ENCODE assay signal across 26 cellular contexts in the genomic region with DNA sequence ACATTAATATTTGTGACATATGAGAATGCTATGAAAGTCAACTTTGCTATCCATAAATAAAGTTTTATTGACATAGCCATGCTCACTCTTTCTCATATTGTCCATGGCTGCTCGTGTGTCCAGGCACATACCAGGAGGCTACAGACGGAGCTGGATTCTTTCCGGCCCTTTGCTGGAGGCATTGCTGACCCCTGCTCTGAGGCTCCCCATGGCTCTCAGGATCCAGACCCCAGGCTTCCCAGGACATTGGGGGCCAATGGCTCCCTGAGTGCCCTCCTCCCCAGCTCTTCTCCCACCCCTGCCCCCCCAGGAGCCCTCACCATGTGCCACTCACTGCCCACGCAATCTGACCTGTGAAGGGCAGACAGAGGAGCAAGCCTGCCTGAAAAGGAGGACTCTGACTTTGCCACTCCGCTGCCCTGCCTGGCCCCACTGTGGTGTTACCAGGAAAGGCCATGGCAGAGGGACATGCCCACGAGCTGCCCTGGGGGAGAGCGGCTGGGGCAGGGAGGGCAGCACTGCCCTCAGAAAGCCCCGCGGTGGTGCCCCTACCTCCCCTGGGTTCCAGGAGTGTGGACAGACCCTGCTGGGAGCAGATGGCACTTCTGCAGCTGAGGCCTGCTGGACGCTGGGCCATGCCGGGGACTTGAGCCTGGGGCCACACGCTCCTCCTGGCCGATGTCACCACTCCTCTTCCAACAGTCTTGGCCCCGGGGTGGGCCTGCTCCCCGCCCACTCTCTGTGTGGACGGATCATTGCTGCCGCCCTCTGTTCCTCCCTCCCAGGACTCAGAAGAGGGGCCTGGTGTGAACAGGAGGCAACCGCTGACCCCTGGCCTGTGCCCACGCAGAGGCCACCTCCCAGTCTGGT.
DNase-seq lines count a peak whose midpoint lies in the region; ATAC-seq and TF ChIP-seq lines count a peak whose summit lies in the region.
"Had no signal": no experiment of that assay in that cellular context is flagged by ENCODE, and none has a peak within 500 bp of the region (broad histone marks: within the 10 kb centered on the region; RNA-seq: fewer than 3 reads in every experiment).

No MANE protein-coding gene starts in this region.

- no peaks in the 10 kb centered on the region for H3K36me3 ChIP-seq in CD4-positive, CD25-positive, alpha-beta regulatory T cell (ENCODE audit: control insufficient read depth, insufficient read depth, low read length)
- no peaks in the 10 kb centered on the region for H3K36me3 ChIP-seq in lower lobe of right lung
- H3K36me3 ChIP-seq: esophagus muscularis mucosa, HAP-1, ovary, thoracic aorta, uterus had no signal

- TF ChIP-seq CTCF in lower lobe of right lung (IDR thresholded peaks at IDR 0.05): no peak

- H3K9me3 ChIP-seq in CD4-positive, CD25-positive, alpha-beta regulatory T cell (ENCODE audit: control insufficient read depth in 2 of 2, low read length in 2 of 2): peaks cover 0 to 4% of the 10 kb centered on the region in 2 experiments
- H3K9me3 ChIP-seq in lower lobe of right lung: peaks cover 9% of the 10 kb centered on the region
- H3K9me3 ChIP-seq: HAP-1, ovary, uterus had no signal

- no peak overlapping the region for H3K27ac Mint-ChIP-seq in activated CD4-positive, alpha-beta T cell treated with anti-CD3 and anti-CD28 coated beads for 36 hours
- H3K27ac Mint-ChIP-seq in activated CD4-positive, alpha-beta T cell treated with anti-CD3 and anti-CD28 coated beads, Interleukin-2, amount 10 ng/mL, durations not matched to agents 7 days and 5 days: no peak overlapping the region
- H3K27ac Mint-ChIP-seq in CD4-positive, CD25-positive, alpha-beta regulatory T cell: peak overlapping the region in 1 of 3 donors; percentile 63
- no peak overlapping the region for H3K27ac Mint-ChIP-seq in activated CD8-positive, alpha-beta T cell treated with anti-CD3 and anti-CD28 coated beads, Interleukin-2, amount 10 ng/mL, durations not matched to agents 7 days and 5 days
- H3K27ac Mint-ChIP-seq in naive thymus-derived CD8-positive, alpha-beta T cell: peak overlapping the region in 6 of 10 donors; percentile 34 to 97 (median 68)

- peaks cover 10% of the 10 kb centered on the region for H3K4me1 ChIP-seq in CD4-positive, CD25-positive, alpha-beta regulatory T cell (ENCODE audit: control insufficient read depth, insufficient read depth, low read length, poor library complexity, severe bottlenecking)
- H3K4me1 ChIP-seq in lower lobe of right lung: no peaks in the 10 kb centered on the region
- H3K4me1 ChIP-seq: HAP-1 had no signal

- ATAC-seq in activated CD4-positive, alpha-beta T cell treated with anti-CD3 and anti-CD28 coated beads for 36 hours: no peak
- no peak for ATAC-seq in CD4-positive, CD25-positive, alpha-beta regulatory T cell (ENCODE audit: low read depth in 2 of 2)
- no peak for ATAC-seq in activated CD8-positive, alpha-beta T cell treated with anti-CD3 and anti-CD28 coated beads, Interleukin-2, amount 10 ng/mL, durations not matched to agents 7 days and 5 days
- no peak for ATAC-seq in naive thymus-derived CD8-positive, alpha-beta T cell
- ATAC-seq in GM21528 (IDR thresholded peaks at IDR 0.05; ENCODE audit: low FRiP score, unreplicated experiment) (no peak), lower lobe of right lung (no peak)
- ATAC-seq: PC-3; SK-N-SH treated with all-trans-retinoic acid at 6 μM for 48 hours; stimulated activated naive CD8-positive, alpha-beta T cell treated with anti-CD3 and anti-CD28 coated beads, Interleukin-15, amount 100 ng/mL, for 72 hours had no signal

- POLR2A ChIA-PET in activated CD4-positive, alpha-beta T cell treated with anti-CD3 and anti-CD28 coated beads for 36 hours (lab: Charles Lee): no interaction called here
- POLR2A ChIA-PET in activated CD4-positive, alpha-beta T cell treated with anti-CD3 and anti-CD28 coated beads, Interleukin-2, amount 10 ng/mL, durations not matched to agents 7 days and 5 days (lab: Charles Lee): no interaction called here
- POLR2A ChIA-PET in activated CD8-positive, alpha-beta T cell treated with anti-CD3 and anti-CD28 coated beads, Interleukin-2, amount 10 ng/mL, durations not matched to agents 7 days and 5 days (lab: Charles Lee): no interaction called here
- POLR2A ChIA-PET in naive thymus-derived CD8-positive, alpha-beta T cell (lab: Charles Lee): no interaction called here

- H3K27me3 ChIP-seq in CD4-positive, CD25-positive, alpha-beta regulatory T cell (ENCODE audit: control insufficient read depth, insufficient read depth, low read length): no peaks in the 10 kb centered on the region
- H3K27me3 ChIP-seq in lower lobe of right lung (ENCODE audit: low read depth): peaks cover 23% of the 10 kb centered on the region
- H3K27me3 ChIP-seq: ovary, uterus had no signal

- DNase-seq in activated CD4-positive, alpha-beta T cell treated with anti-CD3 and anti-CD28 coated beads for 36 hours: peak; percentile 15
- DNase-seq in activated CD4-positive, alpha-beta T cell treated with anti-CD3 and anti-CD28 coated beads, Interleukin-2, amount 10 ng/mL, durations not matched to agents 7 days and 5 days: no peak
- no peak for DNase-seq in CD4-positive, CD25-positive, alpha-beta regulatory T cell
- no peak for DNase-seq in activated CD8-positive, alpha-beta T cell treated with anti-CD3 and anti-CD28 coated beads, Interleukin-2, amount 10 ng/mL, durations not matched to agents 7 days and 5 days
- DNase-seq in naive thymus-derived CD8-positive, alpha-beta T cell: peak in 2 of 10 donors; percentile 13 to 59
- no peak for DNase-seq in NCI-H748 treated with DMSO at 0.1 percent for 48 hours (lab: John Stamatoyannopoulos, UW)
- DNase-seq in lower lobe of right lung: no peak
- DNase-seq: activated CD4-positive, alpha-beta T cell treated with anti-CD3 and anti-CD28 coated beads for 4 hours; activated T-cell treated with anti-CD3 and anti-CD28 coated beads, Interleukin-2, amount 50 U/mL, for 1 hour; dermis blood vessel endothelial cell; DMS53; NCI-H1436; NCI-H2081; NCI-H526; NK-92 treated with Interleukin-12 subunit alpha and Interleukin-12 subunit beta, amount 100 ng/mL, for 24 hours; ovary; PC-3; stimulated activated CD4-positive, alpha-beta T cell treated with anti-CD3 and anti-CD28 coated beads, Interleukin-2, amount 100 ng/mL, for 24 hours; stimulated activated naive CD8-positive, alpha-beta T cell treated with anti-CD3 and anti-CD28 coated beads, Interleukin-15, amount 100 ng/mL, for 72 hours; uterus had no signal

- intact Hi-C loops in activated CD4-positive, alpha-beta T cell treated with anti-CD3 and anti-CD28 coated beads for 36 hours (cut with DNase I, micrococcal nuclease): no loop called here
- intact Hi-C loops in lower lobe of right lung (cut with DNase I): no loop called here

- H3K4me3 Mint-ChIP-seq in activated CD4-positive, alpha-beta T cell treated with anti-CD3 and anti-CD28 coated beads for 36 hours: no peak overlapping the region
- H3K4me3 Mint-ChIP-seq in activated CD4-positive, alpha-beta T cell treated with anti-CD3 and anti-CD28 coated beads, Interleukin-2, amount 10 ng/mL, durations not matched to agents 7 days and 5 days: no peak overlapping the region
- H3K4me3 Mint-ChIP-seq in CD4-positive, CD25-positive, alpha-beta regulatory T cell: peak overlapping the region; percentile 24 to 73 (median 49)
- H3K4me3 Mint-ChIP-seq in activated CD8-positive, alpha-beta T cell treated with anti-CD3 and anti-CD28 coated beads, Interleukin-2, amount 10 ng/mL, durations not matched to agents 7 days and 5 days: peak overlapping the region; percentile 22
- H3K4me3 Mint-ChIP-seq in naive thymus-derived CD8-positive, alpha-beta T cell: peak overlapping the region in 8 of 10 donors; percentile 4 to 91 (median 37)

- no peaks in the 10 kb centered on the region for H3K36me3 Mint-ChIP-seq in activated CD4-positive, alpha-beta T cell treated with anti-CD3 and anti-CD28 coated beads for 36 hours (ENCODE audit: low read depth)
- no peaks in the 10 kb centered on the region for H3K36me3 Mint-ChIP-seq in activated CD4-positive, alpha-beta T cell treated with anti-CD3 and anti-CD28 coated beads, Interleukin-2, amount 10 ng/mL, durations not matched to agents 7 days and 5 days (ENCODE audit: low read depth)
- no peaks in the 10 kb centered on the region for H3K36me3 Mint-ChIP-seq in CD4-positive, CD25-positive, alpha-beta regulatory T cell
- no peaks in the 10 kb centered on the region for H3K36me3 Mint-ChIP-seq in activated CD8-positive, alpha-beta T cell treated with anti-CD3 and anti-CD28 coated beads, Interleukin-2, amount 10 ng/mL, durations not matched to agents 7 days and 5 days (ENCODE audit: low read depth)
- H3K36me3 Mint-ChIP-seq in naive thymus-derived CD8-positive, alpha-beta T cell: peaks cover 0 to 4% (median 0%) of the 10 kb centered on the region in 3 donors

- H3K27ac ChIP-seq in CD4-positive, CD25-positive, alpha-beta regulatory T cell (ENCODE audit: insufficient read depth, low read length, poor library complexity, severe bottlenecking): no peak overlapping the region
- H3K27ac ChIP-seq in lower lobe of right lung: no peak overlapping the region
- H3K27ac ChIP-seq: ovary, thoracic aorta, uterus had no signal

- peaks cover 5% of the 10 kb centered on the region for H3K4me1 Mint-ChIP-seq in activated CD4-positive, alpha-beta T cell treated with anti-CD3 and anti-CD28 coated beads for 36 hours
- H3K4me1 Mint-ChIP-seq in activated CD4-positive, alpha-beta T cell treated with anti-CD3 and anti-CD28 coated beads, Interleukin-2, amount 10 ng/mL, durations not matched to agents 7 days and 5 days: peaks cover 8% of the 10 kb centered on the region
- H3K4me1 Mint-ChIP-seq in CD4-positive, CD25-positive, alpha-beta regulatory T cell: peaks cover 0 to 5% (median 2%) of the 10 kb centered on the region in 4 donors
- peaks cover 8% of the 10 kb centered on the region for H3K4me1 Mint-ChIP-seq in activated CD8-positive, alpha-beta T cell treated with anti-CD3 and anti-CD28 coated beads, Interleukin-2, amount 10 ng/mL, durations not matched to agents 7 days and 5 days (ENCODE audit: low read depth)
- H3K4me1 Mint-ChIP-seq in naive thymus-derived CD8-positive, alpha-beta T cell: peaks cover 2 to 16% (median 11%) of the 10 kb centered on the region in 4 donors

- CTCF ChIA-PET in activated CD4-positive, alpha-beta T cell treated with anti-CD3 and anti-CD28 coated beads for 36 hours (lab: Charles Lee): no interaction called here
- CTCF ChIA-PET in activated CD4-positive, alpha-beta T cell treated with anti-CD3 and anti-CD28 coated beads, Interleukin-2, amount 10 ng/mL, durations not matched to agents 7 days and 5 days (lab: Charles Lee): interaction anchor here (0.7 to 1.1 kb wide), 2 partner anchors 9 to 803 kb away, joined by 3 to 5 read pairs; no protein-coding TSS in a partner anchor
- CTCF ChIA-PET in activated CD8-positive, alpha-beta T cell treated with anti-CD3 and anti-CD28 coated beads, Interleukin-2, amount 10 ng/mL, durations not matched to agents 7 days and 5 days (lab: Charles Lee): no interaction called here

- H3K9me3 Mint-ChIP-seq in activated CD4-positive, alpha-beta T cell treated with anti-CD3 and anti-CD28 coated beads for 36 hours (ENCODE audit: low read depth): peaks cover 4% of the 10 kb centered on the region
- H3K9me3 Mint-ChIP-seq in activated CD4-positive, alpha-beta T cell treated with anti-CD3 and anti-CD28 coated beads, Interleukin-2, amount 10 ng/mL, durations not matched to agents 7 days and 5 days: no peaks in the 10 kb centered on the region
- peaks cover 0 to 10% (median 2%) of the 10 kb centered on the region in 7 donors for H3K9me3 Mint-ChIP-seq in CD4-positive, CD25-positive, alpha-beta regulatory T cell
- no peaks in the 10 kb centered on the region for H3K9me3 Mint-ChIP-seq in activated CD8-positive, alpha-beta T cell treated with anti-CD3 and anti-CD28 coated beads, Interleukin-2, amount 10 ng/mL, durations not matched to agents 7 days and 5 days (ENCODE audit: insufficient read depth)
- peaks cover 0 to 13% (median 3%) of the 10 kb centered on the region in 9 donors for H3K9me3 Mint-ChIP-seq in naive thymus-derived CD8-positive, alpha-beta T cell

- no peak overlapping the region for H3K4me3 ChIP-seq in CD4-positive, CD25-positive, alpha-beta regulatory T cell (ENCODE audit: low read depth, low read length)
- no peak overlapping the region for H3K4me3 ChIP-seq in lower lobe of right lung
- H3K4me3 ChIP-seq: esophagus muscularis mucosa, HAP-1, ovary, smooth muscle cell, thoracic aorta, uterus had no signal

- no peaks in the 10 kb centered on the region for H3K27me3 Mint-ChIP-seq in activated CD4-positive, alpha-beta T cell treated with anti-CD3 and anti-CD28 coated beads for 36 hours
- H3K27me3 Mint-ChIP-seq in activated CD4-positive, alpha-beta T cell treated with anti-CD3 and anti-CD28 coated beads, Interleukin-2, amount 10 ng/mL, durations not matched to agents 7 days and 5 days: peaks cover 2% of the 10 kb centered on the region
- peaks cover 6% of the 10 kb centered on the region for H3K27me3 Mint-ChIP-seq in CD4-positive, CD25-positive, alpha-beta regulatory T cell
- peaks cover 2% of the 10 kb centered on the region for H3K27me3 Mint-ChIP-seq in activated CD8-positive, alpha-beta T cell treated with anti-CD3 and anti-CD28 coated beads, Interleukin-2, amount 10 ng/mL, durations not matched to agents 7 days and 5 days (ENCODE audit: low read depth)
- H3K27me3 Mint-ChIP-seq in naive thymus-derived CD8-positive, alpha-beta T cell: peaks cover 0 to 3% (median 0%) of the 10 kb centered on the region in 5 donors
- H3K27me3 Mint-ChIP-seq: stimulated activated naive CD8-positive, alpha-beta T cell treated with anti-CD3 and anti-CD28 coated beads, Interleukin-15, amount 100 ng/mL, for 72 hours had no signal

Comparison
In these comparisons a context has a peak if more than half of its experiments do, and no peak if none do; other contexts are left out.
1. H3K27ac Mint-ChIP-seq: peak in naive thymus-derived CD8-positive, alpha-beta T cell (6 of 10); none in activated CD4-positive, alpha-beta T cell treated with anti-CD3 and anti-CD28 coated beads for 36 hours (single experiment), activated CD4-positive, alpha-beta T cell treated with anti-CD3 and anti-CD28 coated beads, Interleukin-2, amount 10 ng/mL, durations not matched to agents 7 days and 5 days (single experiment) and activated CD8-positive, alpha-beta T cell treated with anti-CD3 and anti-CD28 coated beads, Interleukin-2, amount 10 ng/mL, durations not matched to agents 7 days and 5 days (single experiment).
2. H3K4me3 Mint-ChIP-seq: peak in CD4-positive, CD25-positive, alpha-beta regulatory T cell (4 of 4), activated CD8-positive, alpha-beta T cell treated with anti-CD3 and anti-CD28 coated beads, Interleukin-2, amount 10 ng/mL, durations not matched to agents 7 days and 5 days (single experiment) and naive thymus-derived CD8-positive, alpha-beta T cell (8 of 10); none in activated CD4-positive, alpha-beta T cell treated with anti-CD3 and anti-CD28 coated beads for 36 hours (single experiment) and activated CD4-positive, alpha-beta T cell treated with anti-CD3 and anti-CD28 coated beads, Interleukin-2, amount 10 ng/mL, durations not matched to agents 7 days and 5 days (single experiment).